In genomic region chr11:122656631-122657101, GRCh38 we compare ENCODE assay signal across 10 cellular contexts. TPM values are rescaled to one million over a fixed set of nuclear protein-coding genes. Genes with fewer than 3 reads are reported as not detected.
A peak's percentile ranks its signal among the peaks of the same experiment; 100 is the strongest.
DNase-seq lines count a peak whose midpoint lies in the region; ATAC-seq, FAIRE-seq and TF ChIP-seq lines count a peak whose summit lies in the region.
"Had no signal": no experiment of that assay in that cellular context is flagged by ENCODE, and none has a peak within 500 bp of the region (broad histone marks: within the 10 kb centered on the region; RNA-seq: fewer than 3 reads in every experiment).

No MANE protein-coding gene starts in this region.

- H3K36me3 ChIP-seq in brain microvascular endothelial cell (replicated peaks): no peaks in the 10 kb centered on the region
- H3K36me3 ChIP-seq in small intestine (ENCODE audit: control insufficient read depth in 2 of 2, insufficient read depth in 2 of 2, low read length in 2 of 2): no peaks in the 10 kb centered on the region

- peaks cover 1 to 9% (median 6%) of the 10 kb centered on the region in 3 donors for H3K27me3 Mint-ChIP-seq in immature natural killer cell (ENCODE audit: low read depth in 3 of 3)

- in situ Hi-C loops in brain microvascular endothelial cell (cut with HindIII; ENCODE audit: low pct_ligation_motif_present, low sequenced_read_pairs): no loop called here

- H3K27ac ChIP-seq in brain microvascular endothelial cell (peak overlapping the region; percentile 85), small intestine (ENCODE audit: low read depth in 1 of 2, low read length in 1 of 2) (peak overlapping the region in 1 of 2 donors; percentile 95)

- peaks cover 0 to 4% of the 10 kb centered on the region in 2 donors for H3K4me1 ChIP-seq in small intestine (ENCODE audit: control insufficient read depth in 2 of 2, insufficient read depth in 1 of 2, low read depth in 1 of 2, low read length in 1 of 2)

- H3K9me3 Mint-ChIP-seq in immature natural killer cell: no peaks in the 10 kb centered on the region

- H3K4me1 Mint-ChIP-seq in immature natural killer cell: peaks cover 34 to 59% of the 10 kb centered on the region in 2 donors

- peak; percentile 19 for TF ChIP-seq CTCF in brain microvascular endothelial cell (IDR thresholded peaks at IDR 0.05; ENCODE audit: low read depth, low read length, missing control alignments)

- peak; percentile 44 for DNase-seq in NOMO-1 treated with DMSO at 0.1 percent for 48 hours (lab: John Stamatoyannopoulos, UW; ENCODE audit: unreplicated experiment)
- no peak for DNase-seq in NOMO-1 treated with dmso at 0.1 percent for 144 hours (lab: John Stamatoyannopoulos, UW; ENCODE audit: unreplicated experiment)
- no peak for DNase-seq in brain microvascular endothelial cell
- DNase-seq in immature natural killer cell: peak; percentile 20 to 26 (median 21)
- no peak for DNase-seq in small intestine
- DNase-seq in GOT3 (lab: John Stamatoyannopoulos, UW): no peak

- no peaks in the 10 kb centered on the region for H3K36me3 Mint-ChIP-seq in immature natural killer cell

- H3K9me3 ChIP-seq in small intestine (ENCODE audit: control insufficient read depth, low read depth): no peaks in the 10 kb centered on the region

- H3K4me3 ChIP-seq in brain microvascular endothelial cell (ENCODE audit: low read depth, low read length) (peak overlapping the region; percentile 85), small intestine (ENCODE audit: low read depth in 1 of 2, low read length in 2 of 2) (peak overlapping the region; percentile 78 to 81)

- peak overlapping the region; percentile 69 to 92 (median 82) for H3K27ac Mint-ChIP-seq in immature natural killer cell

- no peaks in the 10 kb centered on the region for H3K27me3 ChIP-seq in brain microvascular endothelial cell (replicated peaks)
- H3K27me3 ChIP-seq in small intestine (ENCODE audit: control insufficient read depth in 2 of 2, insufficient read depth in 2 of 2, low read length in 2 of 2): no peaks in the 10 kb centered on the region

- WGBS in small intestine, 3 donors: 0 to 2% (median 1%) methylated on average over 16 to 25 of the region's 25 CpGs

- H3K4me3 Mint-ChIP-seq in immature natural killer cell: peak overlapping the region; percentile 97 to 98 (median 98)

- ATAC-seq in SK-N-SH treated with all-trans-retinoic acid at 6 μM for 48 hours (peak; percentile 24), GM21825 (IDR thresholded peaks at IDR 0.05; ENCODE audit: unreplicated experiment) (no peak)

- no peak for FAIRE-seq in small intestine (lab: Jason Lieb, UNC)
- FAIRE-seq: frontal cortex, G401.6 had no signal

TF ChIP-seq in SK-N-SH treated with all-trans-retinoic acid at 6 μM for 48 hours, 23 proteins besides CTCF, POLR2A, EP300 and RAD21:
- no peak for TF ChIP-seq ESRRG (CRISPR knock-in tag; IDR thresholded peaks at IDR 0.05)
- no peak for TF ChIP-seq BACH2 (CRISPR knock-in tag; IDR thresholded peaks at IDR 0.05; ENCODE audit: borderline replicate concordance)
- TF ChIP-seq ARNTL (CRISPR knock-in tag; IDR thresholded peaks at IDR 0.05; ENCODE audit: borderline replicate concordance, low read depth): no peak
- TF ChIP-seq ZNF565 (CRISPR knock-in tag; conservative IDR thresholded peaks at IDR 0.05; ENCODE audit: low read depth): no peak
- no peak for TF ChIP-seq ZNF70 (CRISPR knock-in tag; IDR thresholded peaks at IDR 0.05)
- TF ChIP-seq TOX (CRISPR knock-in tag; IDR thresholded peaks at IDR 0.05; ENCODE audit: borderline replicate concordance): no peak

RNA-seq across cellular contexts. Expression of gene UBASH3B, which starts 1.1 kb away (rescaled TPM):
- polyA plus RNA-seq in immature natural killer cell: 10 to 100 TPM in 1 of 3 donors, 1 to 10 TPM in 2; 7.5 to 17.5 (median 9.6) TPM
- 1 to 10 TPM in 1 of 3 donors, under 1 TPM in 2; 0.89 to 1.1 (median 0.95) TPM for polyA plus RNA-seq in small intestine

Comparison
In these comparisons a context has a peak if more than half of its experiments do, and no peak if none do; other contexts are left out.
1. DNase-seq: peak in NOMO-1 treated with DMSO at 0.1 percent for 48 hours (single experiment) and immature natural killer cell (3 of 3); none in NOMO-1 treated with dmso at 0.1 percent for 144 hours (single experiment), brain microvascular endothelial cell (single experiment), small intestine (single experiment) and GOT3 (single experiment).
2. RNA of gene UBASH3B, which starts 1.1 kb away (polyA plus RNA-seq): 7.5 to 17.5 TPM in immature natural killer cell; 0.89 to 1.1 TPM in small intestine; every median in the first group is over 4 times any median in the second.